In genomic region chr5:38112930-38113329, GRCh38 we compare ENCODE assay signal across 1 cellular context.
TF ChIP-seq lines count a peak whose summit lies in the region.

No MANE protein-coding gene starts in this region.

TF ChIP-seq in SK-N-SH, 30 proteins besides CTCF, POLR2A, EP300 and RAD21 (continued from another document):
- TF ChIP-seq, protein P1, sequence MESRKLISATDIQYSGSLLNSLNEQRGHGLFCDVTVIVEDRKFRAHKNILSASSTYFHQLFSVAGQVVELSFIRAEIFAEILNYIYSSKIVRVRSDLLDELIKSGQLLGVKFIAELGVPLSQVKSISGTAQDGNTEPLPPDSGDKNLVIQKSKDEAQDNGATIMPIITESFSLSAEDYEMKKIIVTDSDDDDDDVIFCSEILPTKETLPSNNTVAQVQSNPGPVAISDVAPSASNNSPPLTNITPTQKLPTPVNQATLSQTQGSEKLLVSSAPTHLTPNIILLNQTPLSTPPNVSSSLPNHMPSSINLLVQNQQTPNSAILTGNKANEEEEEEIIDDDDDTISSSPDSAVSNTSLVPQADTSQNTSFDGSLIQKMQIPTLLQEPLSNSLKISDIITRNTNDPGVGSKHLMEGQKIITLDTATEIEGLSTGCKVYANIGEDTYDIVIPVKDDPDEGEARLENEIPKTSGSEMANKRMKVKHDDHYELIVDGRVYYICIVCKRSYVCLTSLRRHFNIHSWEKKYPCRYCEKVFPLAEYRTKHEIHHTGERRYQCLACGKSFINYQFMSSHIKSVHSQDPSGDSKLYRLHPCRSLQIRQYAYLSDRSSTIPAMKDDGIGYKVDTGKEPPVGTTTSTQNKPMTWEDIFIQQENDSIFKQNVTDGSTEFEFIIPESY (IDR thresholded peaks at IDR 0.05; ENCODE audit: borderline replicate concordance, low read depth) = no peak
- TF ChIP-seq SIN3A (IDR thresholded peaks at IDR 0.05; ENCODE audit: borderline replicate concordance, low read depth, low read length) (no peak), GATA2 (CRISPR knock-in tag; IDR thresholded peaks at IDR 0.05) (no peak)
